In genomic region chr10:14532473-14533251, GRCh38 we compare ENCODE assay signal across 1 cellular context.
TF ChIP-seq lines count a peak whose summit lies in the region.

No MANE protein-coding gene starts in this region.

TF ChIP-seq in HepG2, 621 proteins besides CTCF, POLR2A, EP300 and RAD21 (continued from another document and continues in another):
- TF ChIP-seq ZXDC (CRISPR knock-in tag; IDR thresholded peaks at IDR 0.05) (no peak), PLSCR1 (CRISPR knock-in tag; IDR thresholded peaks at IDR 0.05; ENCODE audit: borderline replicate concordance) (no peak), ISX (CRISPR knock-in tag; conservative IDR thresholded peaks at IDR 0.05) (no peak), ATF7-NPFF (CRISPR knock-in tag; IDR thresholded peaks at IDR 0.05; ENCODE audit: low read depth) (peak; percentile 32; the same call in 1 of the 2 replicates), ZNF460 (CRISPR knock-in tag; IDR thresholded peaks at IDR 0.05; ENCODE audit: borderline replicate concordance) (no peak), HNF1B (CRISPR knock-in tag; IDR thresholded peaks at IDR 0.05) (peak; percentile 93), KMT2B (CRISPR knock-in tag; IDR thresholded peaks at IDR 0.05) (no peak), PRDM10 (CRISPR knock-in tag; IDR thresholded peaks at IDR 0.05; ENCODE audit: low read depth) (no peak), ZNF382 (CRISPR knock-in tag; IDR thresholded peaks at IDR 0.05; ENCODE audit: borderline replicate concordance) (no peak), TEAD3 (CRISPR knock-in tag; optimal IDR thresholded peaks at IDR 0.05; ENCODE audit: borderline replicate concordance) (peak; percentile 81), ZNF224 (CRISPR knock-in tag; IDR thresholded peaks at IDR 0.05) (no peak), SOX6 (IDR thresholded peaks at IDR 0.05) (no peak), SOX6 (CRISPR knock-in tag; IDR thresholded peaks at IDR 0.05) (peak; percentile 65; the same call in 1 of the 2 replicates), CERS6 (CRISPR knock-in tag; IDR thresholded peaks at IDR 0.05) (no peak), JUNB (CRISPR knock-in tag; IDR thresholded peaks at IDR 0.05; ENCODE audit: borderline replicate concordance) (0 out of 2 replicates have a peak, but pooled peaks have one; percentile 44), ZNF567 (CRISPR knock-in tag; IDR thresholded peaks at IDR 0.05; ENCODE audit: borderline replicate concordance) (no peak), ZNF468 (CRISPR knock-in tag; IDR thresholded peaks at IDR 0.05) (no peak), ZNF33A (CRISPR knock-in tag; IDR thresholded peaks at IDR 0.05; ENCODE audit: borderline replicate concordance) (no peak), ZNF207 (IDR thresholded peaks at IDR 0.05; ENCODE audit: borderline replicate concordance) (no peak), ZNF276 (CRISPR knock-in tag; IDR thresholded peaks at IDR 0.05; ENCODE audit: low read depth) (no peak), CHD4 (IDR thresholded peaks at IDR 0.05; ENCODE audit: borderline replicate concordance, low read length) (no peak; the same call in 1 of the 2 replicates), THRA (CRISPR knock-in tag; IDR thresholded peaks at IDR 0.05; ENCODE audit: borderline replicate concordance) (peak; percentile 84; the same call in 1 of the 2 replicates), TBX3 (IDR thresholded peaks at IDR 0.05; ENCODE audit: borderline replicate concordance) (no peak), DBP (CRISPR knock-in tag; IDR thresholded peaks at IDR 0.05; ENCODE audit: not compliant biosample characterization) (no peak), ARID5B (CRISPR knock-in tag; IDR thresholded peaks at IDR 0.05) (peak; percentile 93), MLX (CRISPR knock-in tag; IDR thresholded peaks at IDR 0.05) (peak; percentile 63; the same call in 1 of the 2 replicates), ZNF724P (CRISPR knock-in tag; IDR thresholded peaks at IDR 0.05; ENCODE audit: borderline replicate concordance) (no peak), ZNF841 (CRISPR knock-in tag; IDR thresholded peaks at IDR 0.05; ENCODE audit: borderline replicate concordance) (no peak), ISL2 (CRISPR knock-in tag; IDR thresholded peaks at IDR 0.05) (no peak), LCORL (IDR thresholded peaks at IDR 0.05) (peak; percentile 62; the same call in 1 of the 2 replicates), LCORL (CRISPR knock-in tag; IDR thresholded peaks at IDR 0.05) (peak; percentile 70), TGIF2 (CRISPR knock-in tag; IDR thresholded peaks at IDR 0.05) (peak; percentile 69; the same call in 1 of the 2 replicates), ZNF451 (CRISPR knock-in tag; IDR thresholded peaks at IDR 0.05) (no peak), ZNF605 (CRISPR knock-in tag; IDR thresholded peaks at IDR 0.05) (peak; percentile 22; the same call in 1 of the 2 replicates), NBN (conservative IDR thresholded peaks at IDR 0.05) (no peak), ZNF891 (CRISPR knock-in tag; IDR thresholded peaks at IDR 0.05) (no peak), ZBTB26 (CRISPR knock-in tag; IDR thresholded peaks at IDR 0.05; ENCODE audit: borderline replicate concordance) (no peak), HNRNPK (IDR thresholded peaks at IDR 0.05; ENCODE audit: low read depth, low read length, poor library complexity, severe bottlenecking) (no peak), ZNF317 (CRISPR knock-in tag; IDR thresholded peaks at IDR 0.05) (0 out of 2 replicates have a peak, but pooled peaks have one; percentile 70), ZNF432 (CRISPR knock-in tag; IDR thresholded peaks at IDR 0.05; ENCODE audit: borderline replicate concordance) (no peak), ZNF510 (CRISPR knock-in tag; IDR thresholded peaks at IDR 0.05; ENCODE audit: low read depth) (peak; percentile 47; the same call in 1 of the 2 replicates), AHR (CRISPR knock-in tag; IDR thresholded peaks at IDR 0.05) (no peak), GABPB1 (CRISPR knock-in tag; IDR thresholded peaks at IDR 0.05) (no peak)
